In genomic region chrX:11464836-11465458, GRCh38 we compare ENCODE assay signal across 20 cellular contexts.
"Had no signal": no experiment of that assay in that cellular context is flagged by ENCODE, and none has a peak within 500 bp of the region (broad histone marks: within the 10 kb centered on the region; RNA-seq: fewer than 3 reads in every experiment).

No MANE protein-coding gene starts in this region.

- H3K36me3 ChIP-seq: ovary, right atrium auricular region, tibial artery had no signal

- H3K9me3 ChIP-seq: body of pancreas, ovary, psoas muscle, right atrium auricular region, tibial artery had no signal

- H3K4me3 ChIP-seq: body of pancreas, ovary, psoas muscle, right atrium auricular region, tibial artery had no signal

- H3K27ac ChIP-seq: body of pancreas, foreskin keratinocyte, ovary, psoas muscle, right atrium auricular region, tibial artery had no signal

- DNase-seq: activated CD4-positive, alpha-beta memory T cell treated with anti-CD3 and anti-CD28 coated beads, Interleukin-2, amount 10 ng/mL, durations not matched to agents 7 days and 5 days; activated CD4-positive, alpha-beta T cell treated with anti-CD3 and anti-CD28 coated beads, Interleukin-2, amount 10 ng/mL, durations not matched to agents 24 days and 14 days; activated effector memory CD4-positive, alpha-beta T cell treated with Interleukin-2 at 50 U/mL for 16 hours; activated naive CD4-positive, alpha-beta T cell treated with anti-CD3 and anti-CD28 coated beads, Interleukin-2, amount 10 ng/mL, durations not matched to agents 7 days and 5 days; activated T-cell treated with anti-CD3 and anti-CD28 coated beads, Interleukin-2, amount 50 U/mL, for 72 hours; body of pancreas; foreskin keratinocyte; glutamatergic neuron; hypothalamus; left ventricle myocardium superior; mammary epithelial cell; midbrain; ovary; psoas muscle; stimulated activated CD4-positive, alpha-beta T cell treated with anti-CD3 and anti-CD28 coated beads, Interleukin-4, amount 100 ng/mL, for 4 hours; substantia nigra; tibial artery had no signal

- H3K27me3 ChIP-seq: body of pancreas, foreskin keratinocyte, ovary, right atrium auricular region, tibial artery had no signal

- ATAC-seq: activated CD4-positive, CD25-positive, alpha-beta regulatory T cell treated with anti-CD3 and anti-CD28 coated beads, Interleukin-2, amount 50 U/mL, for 24 hours; activated T-cell treated with anti-CD3 and anti-CD28 coated beads, Interleukin-2, amount 50 U/mL, for 72 hours; body of pancreas; foreskin keratinocyte; left ventricle myocardium superior; natural killer cell treated with Interleukin-12 subunit alpha and Interleukin-12 subunit beta and Interleukin-15 and Interleukin-18, amount 100 ng/mL, for 72 hours; psoas muscle had no signal
